8 cellular contexts compared by ENCODE assay signal in the genomic region with DNA sequence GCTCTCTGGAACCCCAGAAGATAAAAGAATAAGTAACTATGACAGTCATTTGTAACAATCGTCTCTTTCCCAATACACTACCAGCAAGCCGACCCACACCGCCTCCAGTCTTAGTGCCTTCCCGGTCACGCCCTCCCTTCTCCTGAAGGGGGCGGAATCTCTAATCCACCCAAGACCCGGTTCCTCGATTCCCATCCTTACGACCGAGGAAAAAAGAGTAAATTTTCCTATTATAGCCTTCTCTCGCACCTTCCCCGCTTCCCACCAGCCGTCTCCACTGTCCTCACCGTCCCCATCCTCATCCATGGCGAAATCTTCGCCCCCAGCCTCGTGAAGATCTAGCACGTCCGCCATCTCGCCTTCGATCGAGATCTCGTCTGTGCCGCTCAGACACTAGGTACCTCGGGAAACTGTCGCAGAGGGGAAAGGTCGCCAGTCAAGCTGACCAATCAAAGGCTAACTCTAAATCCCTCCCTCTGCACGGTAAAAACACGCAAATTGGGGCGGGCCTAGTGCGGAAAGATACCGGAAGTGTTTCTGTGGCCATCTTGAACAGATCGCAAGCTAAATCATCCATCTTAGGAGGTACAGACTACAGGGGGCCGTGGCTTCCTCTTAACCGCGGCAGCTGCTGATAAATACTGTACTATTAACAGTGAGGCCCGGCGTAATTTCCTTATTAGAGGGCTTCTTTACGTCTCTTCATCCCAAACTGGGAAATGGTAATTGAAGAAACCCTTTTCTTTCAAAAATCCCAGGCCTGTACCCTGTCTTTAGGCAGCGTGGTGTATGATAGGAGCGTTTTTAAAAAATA. TPM values are rescaled to one million over a fixed set of nuclear protein-coding genes. Genes with fewer than 3 reads are reported as not detected.
DNase-seq lines count a peak whose midpoint lies in the region; ATAC-seq, FAIRE-seq and TF ChIP-seq lines count a peak whose summit lies in the region.

Gene RBM8A, minus strand, starts transcription at position 412 of the 814 bp plus-strand sequence. Its CDS starts 58 bp downstream, at position 354.

- peak within 1 kb of the TSS; percentile 100 for H3K9ac ChIP-seq in Loucy (ENCODE audit: low read depth, low read length, poor library complexity, severe bottlenecking)

- DNase-seq in H7 (peak; percentile 77), fibroblast of the aortic adventitia (ENCODE audit: low read depth) (peak; percentile 99)
- DNase-seq in activated T-helper 9 cell treated with anti-CD3 and anti-CD28 coated beads, Interleukin-2, amount 50 U/mL, for 16 hours (ENCODE audit: low read depth), result peak; percentile 87
- peak; percentile 92 to 96 for DNase-seq in stimulated activated naive CD8-positive, alpha-beta T cell treated with anti-CD3 and anti-CD28 coated beads, Interleukin-15, amount 100 ng/mL, for 72 hours

- peaks cover 12% of the 10 kb centered on the region for H3K4me1 Mint-ChIP-seq in nephron
- H3K4me1 Mint-ChIP-seq in stimulated activated naive CD8-positive, alpha-beta T cell treated with anti-CD3 and anti-CD28 coated beads, Interleukin-15, amount 100 ng/mL, for 72 hours, result peaks cover 31% of the 10 kb centered on the region

- TF ChIP-seq POLR2A in Raji (IDR thresholded peaks at IDR 0.05; ENCODE audit: insufficient read depth, low read depth, low read length), result peak; percentile 96

- peak within 1 kb of the TSS in 2 of 3 experiments; percentile 83 to 88 for H3K4me3 Mint-ChIP-seq in nephron
- no peak within 1 kb of the TSS for H3K4me3 Mint-ChIP-seq in stimulated activated naive CD8-positive, alpha-beta T cell treated with anti-CD3 and anti-CD28 coated beads, Interleukin-15, amount 100 ng/mL, for 72 hours

- H3K27ac Mint-ChIP-seq in nephron, result peak within 1 kb of the TSS in 2 of 3 experiments; percentile 89 to 96
- H3K27ac Mint-ChIP-seq in stimulated activated naive CD8-positive, alpha-beta T cell treated with anti-CD3 and anti-CD28 coated beads, Interleukin-15, amount 100 ng/mL, for 72 hours, result no peak within 1 kb of the TSS

- no peaks in the 10 kb centered on the region for H3K9me3 Mint-ChIP-seq in nephron
- H3K9me3 Mint-ChIP-seq in stimulated activated naive CD8-positive, alpha-beta T cell treated with anti-CD3 and anti-CD28 coated beads, Interleukin-15, amount 100 ng/mL, for 72 hours, result no peaks in the 10 kb centered on the region

- TF ChIP-seq CTCF in Loucy (conservative IDR thresholded peaks at IDR 0.05; ENCODE audit: low read length) (peak; percentile 76), fibroblast of the aortic adventitia (IDR thresholded peaks at IDR 0.05; ENCODE audit: insufficient read depth, low read length) (peak; percentile 72), nephron (IDR thresholded peaks at IDR 0.05; ENCODE audit: unreplicated experiment in 3 of 3) (peak; percentile 48 to 72 (median 61))

- 0 out of 2 replicates have a peak, but pooled peaks cover 4% of the 10 kb centered on the region for H3F3A ChIP-seq in Loucy (ENCODE audit: low read depth)

- H3K79me2 ChIP-seq in Loucy (ENCODE audit: insufficient read depth, low read length), result peaks cover 31% of the 10 kb centered on the region

- no peaks in the 10 kb centered on the region for H3K9me2 ChIP-seq in Loucy (replicated peaks; ENCODE audit: low read depth, low read length)

- peaks cover 14% of the 10 kb centered on the region for H4K20me1 ChIP-seq in Loucy (ENCODE audit: insufficient read depth, low read length, poor library complexity, severe bottlenecking)

- H3K4me2 ChIP-seq in Loucy (ENCODE audit: low read depth, low read length, poor library complexity, severe bottlenecking), result peak within 1 kb of the TSS; percentile 94

- peaks cover 15% of the 10 kb centered on the region for H3K36me3 Mint-ChIP-seq in nephron (ENCODE audit: low read depth)

- H3K36me3 ChIP-seq in H7 (replicated peaks; ENCODE audit: control insufficient read depth, insufficient read depth, low read length) (peaks cover 9% of the 10 kb centered on the region), Loucy (ENCODE audit: insufficient read depth, low read length) (peaks cover 6% of the 10 kb centered on the region; the same call in 1 of the 2 replicates)

- FAIRE-seq in G401.6 (lab: Jason Lieb, UNC), result peak; percentile 96

- ATAC-seq in stimulated activated naive CD8-positive, alpha-beta T cell treated with anti-CD3 and anti-CD28 coated beads, Interleukin-15, amount 100 ng/mL, for 72 hours, result peak; percentile 98

- peak within 1 kb of the TSS; percentile 73 for H2AFZ ChIP-seq in Loucy (ENCODE audit: low read length)

- H3K4me3 ChIP-seq in H7 (ENCODE audit: insufficient read depth, low read depth, low read length), result peak within 1 kb of the TSS; percentile 76
- H3K4me3 ChIP-seq in Loucy (ENCODE audit: low read length, poor library complexity, severe bottlenecking), result peak within 1 kb of the TSS; percentile 99
- H3K4me3 ChIP-seq in fibroblast of the aortic adventitia (ENCODE audit: low read depth, low read length), result peak within 1 kb of the TSS; percentile 93

- no peaks in the 10 kb centered on the region for H3K27me3 Mint-ChIP-seq in nephron (ENCODE audit: low read depth)
- no peaks in the 10 kb centered on the region for H3K27me3 Mint-ChIP-seq in stimulated activated naive CD8-positive, alpha-beta T cell treated with anti-CD3 and anti-CD28 coated beads, Interleukin-15, amount 100 ng/mL, for 72 hours

- no peaks in the 10 kb centered on the region for H3K27me3 ChIP-seq in H7 (ENCODE audit: control insufficient read depth, insufficient read depth, low read length)
- H3K27me3 ChIP-seq in Loucy (ENCODE audit: insufficient read depth, low read length, poor library complexity, severe bottlenecking), result no peaks in the 10 kb centered on the region

- peaks cover 18% of the 10 kb centered on the region for H3K4me1 ChIP-seq in Loucy (ENCODE audit: insufficient read depth, low read length, poor library complexity, severe bottlenecking)

- H3K9me3 ChIP-seq in Loucy (ENCODE audit: insufficient read depth, low read depth, low read length), result no peaks in the 10 kb centered on the region

RNA-seq across cellular contexts. Expression of gene RBM8A, which starts in this region (rescaled TPM):
- total RNA-seq in H7 (2014; rRNA removed; shearing (Covaris generic)), result 181 and 214 TPM in 2 replicates
- 111 and 583 TPM in 2 replicates for total RNA-seq in fibroblast of the aortic adventitia (ENCODE audit: low replicate concordance)

Comparison
In these comparisons a context has a peak if more than half of its experiments do, and no peak if none do; other contexts are left out.
1. Peak in every context shown above with its lines: DNase-seq, ATAC-seq and H3K4me3 ChIP-seq.
2. H3K27ac Mint-ChIP-seq: peak in nephron (2 of 3); none in stimulated activated naive CD8-positive, alpha-beta T cell treated with anti-CD3 and anti-CD28 coated beads, Interleukin-15, amount 100 ng/mL, for 72 hours (0 of 2).
3. H3K4me3 Mint-ChIP-seq: peak in nephron (2 of 3); none in stimulated activated naive CD8-positive, alpha-beta T cell treated with anti-CD3 and anti-CD28 coated beads, Interleukin-15, amount 100 ng/mL, for 72 hours (0 of 2).